12 cellular contexts compared by ENCODE assay signal in genomic region chr14:66650491-66650911, GRCh38.
DNase-seq lines count a peak whose midpoint lies in the region; ATAC-seq and TF ChIP-seq lines count a peak whose summit lies in the region.
"Had no signal": no experiment of that assay in that cellular context is flagged by ENCODE, and none has a peak within 500 bp of the region (broad histone marks: within the 10 kb centered on the region; RNA-seq: fewer than 3 reads in every experiment).

No MANE protein-coding gene starts in this region.

- H3K4me3 ChIP-seq in coronary artery: no peak overlapping the region
- H3K4me3 ChIP-seq: neural progenitor cell had no signal

- DNase-seq in activated CD4-positive, alpha-beta T cell treated with anti-CD3 and anti-CD28 coated beads, Interleukin-2, amount 10 ng/mL, durations not matched to agents 7 days and 5 days: no peak
- no peak for DNase-seq in activated CD4-positive, alpha-beta T cell treated with anti-CD3 and anti-CD28 coated beads for 4 hours
- DNase-seq in NCI-H2227 treated with DMSO at 0.1 percent for 48 hours (lab: John Stamatoyannopoulos, UW): peak; percentile 69
- DNase-seq in pons (ENCODE audit: low spot score): peak; percentile 25
- no peak for DNase-seq in COLO829 (ENCODE audit: low spot score)
- no peak for DNase-seq in coronary artery (ENCODE audit: low spot score)
- no peak for DNase-seq in naive thymus-derived CD8-positive, alpha-beta T cell
- DNase-seq: NCI-H146; stimulated activated CD4-positive, alpha-beta T cell treated with anti-CD3 and anti-CD28 coated beads, Interleukin-4, amount 100 ng/mL, for 1 hour had no signal

- CTCF ChIA-PET in activated CD4-positive, alpha-beta T cell treated with anti-CD3 and anti-CD28 coated beads, Interleukin-2, amount 10 ng/mL, durations not matched to agents 7 days and 5 days (lab: Charles Lee): no interaction called here

- peaks cover 33% of the 10 kb centered on the region for H3K4me1 Mint-ChIP-seq in activated CD4-positive, alpha-beta T cell treated with anti-CD3 and anti-CD28 coated beads, Interleukin-2, amount 10 ng/mL, durations not matched to agents 7 days and 5 days
- H3K4me1 Mint-ChIP-seq in naive thymus-derived CD8-positive, alpha-beta T cell: peaks cover 0 to 5% (median 2%) of the 10 kb centered on the region in 4 donors

- no peaks in the 10 kb centered on the region for H3K9me3 Mint-ChIP-seq in activated CD4-positive, alpha-beta T cell treated with anti-CD3 and anti-CD28 coated beads, Interleukin-2, amount 10 ng/mL, durations not matched to agents 7 days and 5 days
- peaks cover 0 to 17% (median 7%) of the 10 kb centered on the region in 9 donors for H3K9me3 Mint-ChIP-seq in naive thymus-derived CD8-positive, alpha-beta T cell
- H3K9me3 Mint-ChIP-seq: activated naive CD4-positive, alpha-beta T cell treated with anti-CD3 and anti-CD28 coated beads, Interleukin-2, amount 50 U/mL, for 72 hours had no signal

- H3K27ac Mint-ChIP-seq in activated CD4-positive, alpha-beta T cell treated with anti-CD3 and anti-CD28 coated beads, Interleukin-2, amount 10 ng/mL, durations not matched to agents 7 days and 5 days: peak overlapping the region; percentile 16
- no peak overlapping the region for H3K27ac Mint-ChIP-seq in naive thymus-derived CD8-positive, alpha-beta T cell
- H3K27ac Mint-ChIP-seq: neural progenitor cell had no signal

- no peaks in the 10 kb centered on the region for H3K36me3 Mint-ChIP-seq in activated CD4-positive, alpha-beta T cell treated with anti-CD3 and anti-CD28 coated beads, Interleukin-2, amount 10 ng/mL, durations not matched to agents 7 days and 5 days (ENCODE audit: low read depth)
- H3K36me3 Mint-ChIP-seq in naive thymus-derived CD8-positive, alpha-beta T cell: peaks cover 2 to 10% (median 5%) of the 10 kb centered on the region in 3 donors
- H3K36me3 Mint-ChIP-seq: activated naive CD4-positive, alpha-beta T cell treated with anti-CD3 and anti-CD28 coated beads, Interleukin-2, amount 50 U/mL, for 72 hours; neural progenitor cell had no signal

- peak; percentile 48 for ATAC-seq in GM21390 (IDR thresholded peaks at IDR 0.05; ENCODE audit: unreplicated experiment)
- no peak for ATAC-seq in naive thymus-derived CD8-positive, alpha-beta T cell

- H3K27me3 Mint-ChIP-seq in activated CD4-positive, alpha-beta T cell treated with anti-CD3 and anti-CD28 coated beads, Interleukin-2, amount 10 ng/mL, durations not matched to agents 7 days and 5 days: no peaks in the 10 kb centered on the region
- H3K27me3 Mint-ChIP-seq in naive thymus-derived CD8-positive, alpha-beta T cell: no peaks in the 10 kb centered on the region

- H3K27ac ChIP-seq in coronary artery: no peak overlapping the region
- H3K27ac ChIP-seq: neural progenitor cell had no signal

- POLR2A ChIA-PET in activated CD4-positive, alpha-beta T cell treated with anti-CD3 and anti-CD28 coated beads, Interleukin-2, amount 10 ng/mL, durations not matched to agents 7 days and 5 days (lab: Charles Lee): interaction anchor here (0.6 kb wide), 1 partner anchor 1608 kb away, joined by 3 read pairs; no protein-coding TSS in a partner anchor
- POLR2A ChIA-PET in naive thymus-derived CD8-positive, alpha-beta T cell (lab: Charles Lee): no interaction called here

- TF ChIP-seq CTCF in coronary artery (IDR thresholded peaks at IDR 0.05): no peak

- no peak overlapping the region for H3K4me3 Mint-ChIP-seq in activated CD4-positive, alpha-beta T cell treated with anti-CD3 and anti-CD28 coated beads, Interleukin-2, amount 10 ng/mL, durations not matched to agents 7 days and 5 days
- H3K4me3 Mint-ChIP-seq in naive thymus-derived CD8-positive, alpha-beta T cell: no peak overlapping the region
- H3K4me3 Mint-ChIP-seq: neural progenitor cell had no signal

Comparison
In these comparisons a context has a peak if more than half of its experiments do, and no peak if none do; other contexts are left out.
1. DNase-seq: peak in NCI-H2227 treated with DMSO at 0.1 percent for 48 hours (single experiment) and pons (single experiment); none in activated CD4-positive, alpha-beta T cell treated with anti-CD3 and anti-CD28 coated beads, Interleukin-2, amount 10 ng/mL, durations not matched to agents 7 days and 5 days (single experiment), activated CD4-positive, alpha-beta T cell treated with anti-CD3 and anti-CD28 coated beads for 4 hours (0 of 2), COLO829 (single experiment), coronary artery (single experiment) and naive thymus-derived CD8-positive, alpha-beta T cell (0 of 10).